In genomic region chrX:102516314-102516936, GRCh38 we compare ENCODE assay signal across 8 cellular contexts. TPM values are rescaled to one million over a fixed set of nuclear protein-coding genes. Genes with fewer than 3 reads are reported as not detected.
A peak's percentile ranks its signal among the peaks of the same experiment; 100 is the strongest.
DNase-seq lines count a peak whose midpoint lies in the region; ATAC-seq and TF ChIP-seq lines count a peak whose summit lies in the region.

TSS of gene TMSB15A (minus strand) at chrX:102516739.

- H3K4me1 Mint-ChIP-seq in T-helper 1 cell treated with Interleukin-12 subunit alpha and Interleukin-12 subunit beta and Interleukin-4 antibody, amounts not matched to agents 30 μg/mL and 1 μg/mL, for 36 hours (ENCODE audit: low read depth): peaks cover 6% of the 10 kb centered on the region

- peak within 1 kb of the TSS; percentile 51; the same call in 1 of the 2 replicates for H2AFZ ChIP-seq in MM.1S (ENCODE audit: low read length)

- DNase-seq in C1 segment of cervical spinal cord (lab: John Stamatoyannopoulos, UW): peak in 12 of 14 donors; percentile 0 to 48 (median 18)
- peak; percentile 63 for DNase-seq in MM.1S
- peak in 50 of 58 donors; percentile 1 to 54 (median 22) for DNase-seq in anterior cingulate cortex (lab: John Stamatoyannopoulos, UW)
- peak; percentile 62 for DNase-seq in right atrium auricular region (ENCODE audit: low spot score)
- DNase-seq in psoas muscle: peak; percentile 68 to 77
- DNase-seq in upper lobe of left lung: peak; percentile 65 to 86

- H3K27ac Mint-ChIP-seq in T-helper 1 cell treated with Interleukin-12 subunit alpha and Interleukin-12 subunit beta and Interleukin-4 antibody, amounts not matched to agents 30 μg/mL and 1 μg/mL, for 36 hours: no peak within 1 kb of the TSS

- H3K9ac ChIP-seq in MM.1S (ENCODE audit: low read length): peak within 1 kb of the TSS; percentile 56; the same call in 1 of the 2 replicates

- no peak for TF ChIP-seq EP300 in upper lobe of left lung (IDR thresholded peaks at IDR 0.05)

- H3K4me3 Mint-ChIP-seq in T-helper 1 cell treated with Interleukin-12 subunit alpha and Interleukin-12 subunit beta and Interleukin-4 antibody, amounts not matched to agents 30 μg/mL and 1 μg/mL, for 36 hours: peak within 1 kb of the TSS; percentile 78

- H3K27me3 Mint-ChIP-seq in T-helper 1 cell treated with Interleukin-12 subunit alpha and Interleukin-12 subunit beta and Interleukin-4 antibody, amounts not matched to agents 30 μg/mL and 1 μg/mL, for 36 hours (ENCODE audit: low read depth): peaks cover 42% of the 10 kb centered on the region

- H3K4me1 ChIP-seq in MM.1S (ENCODE audit: low read length): no peaks in the 10 kb centered on the region
- no peaks in the 10 kb centered on the region for H3K4me1 ChIP-seq in right atrium auricular region
- H3K4me1 ChIP-seq in psoas muscle: no peaks in the 10 kb centered on the region
- peaks cover 0 to 6% (median 0%) of the 10 kb centered on the region in 4 donors for H3K4me1 ChIP-seq in upper lobe of left lung

- TF ChIP-seq POLR2A in upper lobe of left lung (IDR thresholded peaks at IDR 0.05): no peak

- H3K9me3 Mint-ChIP-seq in T-helper 1 cell treated with Interleukin-12 subunit alpha and Interleukin-12 subunit beta and Interleukin-4 antibody, amounts not matched to agents 30 μg/mL and 1 μg/mL, for 36 hours: no peaks in the 10 kb centered on the region

- H3K36me3 Mint-ChIP-seq in T-helper 1 cell treated with Interleukin-12 subunit alpha and Interleukin-12 subunit beta and Interleukin-4 antibody, amounts not matched to agents 30 μg/mL and 1 μg/mL, for 36 hours (ENCODE audit: low read depth): no peaks in the 10 kb centered on the region

- H3K27me3 ChIP-seq in MM.1S (replicated peaks; ENCODE audit: insufficient read depth, low read length) (no peaks in the 10 kb centered on the region), right atrium auricular region (peaks cover 0 to 4% of the 10 kb centered on the region in 2 donors), psoas muscle (ENCODE audit: insufficient read depth in 3 of 3, low read length in 2 of 3) (peaks cover 0 to 42% (median 4%) of the 10 kb centered on the region in 3 donors), upper lobe of left lung (no peaks in the 10 kb centered on the region)

- no peaks in the 10 kb centered on the region for H3F3A ChIP-seq in MM.1S (ENCODE audit: insufficient read depth, low read length)

- H3K79me2 ChIP-seq in MM.1S (ENCODE audit: low read length): no peaks in the 10 kb centered on the region

- H3K36me3 ChIP-seq in MM.1S (replicated peaks; ENCODE audit: insufficient read depth, low read length): no peaks in the 10 kb centered on the region
- no peaks in the 10 kb centered on the region for H3K36me3 ChIP-seq in right atrium auricular region
- H3K36me3 ChIP-seq in psoas muscle (ENCODE audit: insufficient read depth in 1 of 2, low read depth in 1 of 2): no peaks in the 10 kb centered on the region
- H3K36me3 ChIP-seq in upper lobe of left lung: no peaks in the 10 kb centered on the region

- H3K9me2 ChIP-seq in MM.1S (replicated peaks; ENCODE audit: insufficient read depth, low read length): no peaks in the 10 kb centered on the region

- peak within 1 kb of the TSS; percentile 66; the same call in 1 of the 2 replicates for H3K4me2 ChIP-seq in MM.1S (ENCODE audit: low read depth, low read length)

- H3K27ac ChIP-seq in MM.1S (ENCODE audit: low read length): no peak within 1 kb of the TSS
- H3K27ac ChIP-seq in right atrium auricular region: peak within 1 kb of the TSS; percentile 15 to 18
- no peak within 1 kb of the TSS for H3K27ac ChIP-seq in psoas muscle
- peak within 1 kb of the TSS in 1 of 4 donors; percentile 26 for H3K27ac ChIP-seq in upper lobe of left lung

- H3K9me3 ChIP-seq in MM.1S (replicated peaks; ENCODE audit: insufficient read depth, low read length) (no peaks in the 10 kb centered on the region), right atrium auricular region (no peaks in the 10 kb centered on the region), psoas muscle (no peaks in the 10 kb centered on the region), upper lobe of left lung (no peaks in the 10 kb centered on the region)

- ATAC-seq in GM21528 (IDR thresholded peaks at IDR 0.05; ENCODE audit: low FRiP score, unreplicated experiment): peak; percentile 67
- ATAC-seq in psoas muscle: peak; percentile 39 to 85 (median 76)
- ATAC-seq in upper lobe of left lung (ENCODE audit: low FRiP score in 2 of 2): peak; percentile 76 to 94

- peak within 1 kb of the TSS; percentile 55 for H3K4me3 ChIP-seq in MM.1S (ENCODE audit: low read length)
- peak within 1 kb of the TSS; percentile 30 to 44 for H3K4me3 ChIP-seq in right atrium auricular region
- H3K4me3 ChIP-seq in psoas muscle: peak within 1 kb of the TSS; percentile 56
- peak within 1 kb of the TSS in 3 of 4 donors; percentile 35 to 56 (median 47) for H3K4me3 ChIP-seq in upper lobe of left lung

- 1 to 26% (median 1%) methylated on average over 14 to 49 of the region's 50 CpGs for WGBS in psoas muscle, 3 donors
- WGBS in upper lobe of left lung, 2 donors: 43% methylated on average over 23 of the region's 50 CpGs; no CpG with 5 or more reads in 1 of the 2 donors

- H4K20me1 ChIP-seq in MM.1S (ENCODE audit: insufficient read depth, low read length): no peaks in the 10 kb centered on the region

- intact Hi-C loops in psoas muscle (cut with DNase I): no loop called here

- no peak for TF ChIP-seq CTCF in MM.1S (IDR thresholded peaks at IDR 0.05; ENCODE audit: low read length)
- no peak for TF ChIP-seq CTCF in right atrium auricular region (IDR thresholded peaks at IDR 0.05)
- TF ChIP-seq CTCF in psoas muscle (IDR thresholded peaks at IDR 0.05): no peak
- no peak for TF ChIP-seq CTCF in upper lobe of left lung (IDR thresholded peaks at IDR 0.05)

RNA-seq across cellular contexts. Expression of gene TMSB15A, which starts in this region (rescaled TPM):
- total RNA-seq in right atrium auricular region (1 to 10 TPM in 1 of 2 donors, not detected in 1; 1.5 TPM), psoas muscle (under 1 TPM in 1 of 4 donors, not detected in 3; 0.43 TPM), upper lobe of left lung (1 to 10 TPM in 2 of 6 donors, under 1 TPM in 1, not detected in 3; 0.66 to 5.6 (median 3.0) TPM)
- polyA plus RNA-seq in psoas muscle: under 1 TPM in 1 of 3 donors, not detected in 2; 0.23 TPM

Comparison
In these comparisons a context has a peak if more than half of its experiments do, and no peak if none do; other contexts are left out.
1. Peak in DNase-seq, ATAC-seq and H3K4me3 ChIP-seq in psoas muscle; RNA of the gene not detected or under 1 TPM.
2. DNase-seq: peak in every context shown above with its lines; median percentile 76 in upper lobe of left lung; 72 in psoas muscle; 63 in MM.1S; 62 in right atrium auricular region; 22 in anterior cingulate cortex; 18 in C1 segment of cervical spinal cord.
3. H3K27ac ChIP-seq: peak in right atrium auricular region (2 of 2); none in MM.1S (single experiment) and psoas muscle (single experiment).
4. Peak in every context shown above with its lines, with median percentiles within 50 percentile points of each other: ATAC-seq and H3K4me3 ChIP-seq.